1 cellular context compared by ENCODE assay signal in the genomic region with DNA sequence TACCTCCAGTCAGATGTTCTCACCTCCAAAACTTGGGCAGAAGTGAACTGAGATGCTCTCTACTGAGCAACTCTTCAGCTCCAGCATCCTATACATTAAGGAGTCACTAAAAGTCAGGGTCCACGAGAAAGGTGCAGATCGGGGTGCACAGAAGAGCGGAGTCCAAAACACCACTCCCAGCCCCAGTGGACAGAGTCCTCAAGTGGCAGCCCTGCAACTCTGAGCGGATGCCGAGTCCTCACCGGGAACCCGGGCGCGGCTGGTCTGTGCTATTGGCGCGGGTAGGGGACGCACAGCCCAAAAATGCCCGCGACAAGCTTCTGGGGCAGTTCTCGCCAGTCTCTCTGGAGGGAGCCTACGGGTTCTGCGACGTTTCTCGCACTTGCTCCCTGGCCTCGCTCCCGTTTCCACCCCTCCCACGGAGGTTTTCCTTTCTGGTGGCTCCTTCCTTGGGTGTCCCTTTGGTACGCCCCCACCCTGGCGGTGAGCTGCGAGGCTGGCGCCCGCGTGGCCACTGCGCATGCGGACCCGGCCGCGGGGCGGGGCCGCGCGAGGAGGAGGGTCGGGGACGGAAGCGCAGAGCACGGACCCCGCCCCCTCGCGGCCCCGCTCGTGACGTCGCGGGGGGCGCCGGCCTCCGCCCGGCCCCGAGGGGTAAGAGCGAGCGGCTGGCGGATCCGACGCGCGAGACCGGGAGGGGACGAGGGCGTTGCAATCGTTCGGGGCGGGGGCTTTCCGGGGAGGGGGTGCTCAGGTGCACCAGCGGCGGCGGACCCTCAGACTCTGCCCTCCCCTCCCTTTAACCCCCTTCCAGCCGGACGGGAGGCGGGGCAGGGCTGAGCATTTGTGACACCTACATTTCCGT.
A peak's percentile ranks its signal among the peaks of the same experiment; 100 is the strongest.
TF ChIP-seq lines count a peak whose summit lies in the region.

A gene with protein sequence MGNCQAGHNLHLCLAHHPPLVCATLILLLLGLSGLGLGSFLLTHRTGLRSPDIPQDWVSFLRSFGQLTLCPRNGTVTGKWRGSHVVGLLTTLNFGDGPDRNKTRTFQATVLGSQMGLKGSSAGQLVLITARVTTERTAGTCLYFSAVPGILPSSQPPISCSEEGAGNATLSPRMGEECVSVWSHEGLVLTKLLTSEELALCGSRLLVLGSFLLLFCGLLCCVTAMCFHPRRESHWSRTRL (plus strand): TSS at position 601 of the 865 bp plus-strand sequence. CDS start 1,065 bp downstream, outside the sequence.

TF ChIP-seq in liver, 16 proteins besides CTCF, POLR2A, EP300 and RAD21 (continued from another document):
- TF ChIP-seq, protein P1, sequence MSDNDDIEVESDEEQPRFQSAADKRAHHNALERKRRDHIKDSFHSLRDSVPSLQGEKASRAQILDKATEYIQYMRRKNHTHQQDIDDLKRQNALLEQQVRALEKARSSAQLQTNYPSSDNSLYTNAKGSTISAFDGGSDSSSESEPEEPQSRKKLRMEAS (IDR thresholded peaks at IDR 0.05) = no peak
- peak; percentile 64 for TF ChIP-seq TAF1 (conservative IDR thresholded peaks at IDR 0.05)
- TF ChIP-seq JUND (IDR thresholded peaks at IDR 0.05) = no peak
